ENCODE assay signal across 11 cellular contexts in genomic region chr9:98992885-98993569, GRCh38. TPM values are rescaled to one million over a fixed set of nuclear protein-coding genes. Genes with fewer than 3 reads are reported as not detected.
DNase-seq lines count a peak whose midpoint lies in the region; ATAC-seq and TF ChIP-seq lines count a peak whose summit lies in the region.
"Had no signal": no experiment of that assay in that cellular context is flagged by ENCODE, and none has a peak within 500 bp of the region (broad histone marks: within the 10 kb centered on the region; RNA-seq: fewer than 3 reads in every experiment).

No MANE protein-coding gene starts in this region.

- no peak overlapping the region for H3K27ac Mint-ChIP-seq in T-helper 2 cell treated with Interferon-gamma antibody and Interleukin-4, amounts not matched to agents 5 μg/mL and 100 μg/mL, for 36 hours
- H3K27ac Mint-ChIP-seq: naive thymus-derived CD4-positive, alpha-beta T cell had no signal

- H3K4me3 ChIP-seq in fibroblast of mammary gland (ENCODE audit: control insufficient read depth, low read depth, low read length) = no peak overlapping the region
- H3K4me3 ChIP-seq in dorsolateral prefrontal cortex = no peak overlapping the region
- H3K4me3 ChIP-seq: transverse colon had no signal

- intact Hi-C loops in dorsolateral prefrontal cortex (cut with DNase I) = no loop called here

- H3K4me3 Mint-ChIP-seq in T-helper 2 cell treated with Interferon-gamma antibody and Interleukin-4, amounts not matched to agents 5 μg/mL and 100 μg/mL, for 36 hours = no peak overlapping the region
- H3K4me3 Mint-ChIP-seq: naive thymus-derived CD4-positive, alpha-beta T cell had no signal

- peak overlapping the region in 2 of 59 donors; percentile 6 to 37 for H3K27ac ChIP-seq in dorsolateral prefrontal cortex

- peak; percentile 14 for DNase-seq in CD1c-positive myeloid dendritic cell (ENCODE audit: extremely low spot score)
- peak; percentile 31 for DNase-seq in fibroblast of mammary gland (ENCODE audit: low read depth)
- no peak for DNase-seq in NCI-H526 (lab: John Stamatoyannopoulos, UW)
- no peak for DNase-seq in T-helper 2 cell treated with Interferon-gamma antibody and Interleukin-4, amounts not matched to agents 5 μg/mL and 100 μg/mL, for 36 hours (ENCODE audit: low spot score)
- no peak for DNase-seq in dorsolateral prefrontal cortex

- H3K9me3 Mint-ChIP-seq in T-helper 2 cell treated with Interferon-gamma antibody and Interleukin-4, amounts not matched to agents 5 μg/mL and 100 μg/mL, for 36 hours = no peaks in the 10 kb centered on the region

- peak; percentile 22 for ATAC-seq in GM19043 (IDR thresholded peaks at IDR 0.05; ENCODE audit: low read depth, unreplicated experiment)
- peak; percentile 31 for ATAC-seq in HG03045 (IDR thresholded peaks at IDR 0.05; ENCODE audit: unreplicated experiment)
- ATAC-seq in HG02938 (IDR thresholded peaks at IDR 0.05; ENCODE audit: unreplicated experiment) = no peak

- H3K27me3 ChIP-seq in dorsolateral prefrontal cortex = no peaks in the 10 kb centered on the region
- H3K27me3 ChIP-seq: transverse colon had no signal

- H3K36me3 Mint-ChIP-seq in T-helper 2 cell treated with Interferon-gamma antibody and Interleukin-4, amounts not matched to agents 5 μg/mL and 100 μg/mL, for 36 hours (ENCODE audit: low read depth) = no peaks in the 10 kb centered on the region
- H3K36me3 Mint-ChIP-seq: naive thymus-derived CD4-positive, alpha-beta T cell had no signal

- TF ChIP-seq CTCF in fibroblast of mammary gland (conservative IDR thresholded peaks at IDR 0.05; ENCODE audit: control insufficient read depth, insufficient read depth, low read depth, low read length) (no peak), dorsolateral prefrontal cortex (IDR thresholded peaks at IDR 0.05 in 54 of 56, conservative IDR thresholded peaks at IDR 0.05 in 2 of 56; ENCODE audit: low read depth in 1 of 56, partially characterized antibody in 56 of 56) (no peak)

- H3K27me3 Mint-ChIP-seq in T-helper 2 cell treated with Interferon-gamma antibody and Interleukin-4, amounts not matched to agents 5 μg/mL and 100 μg/mL, for 36 hours (ENCODE audit: low read depth) = peaks cover 16% of the 10 kb centered on the region

- peaks cover 4% of the 10 kb centered on the region for H3K4me1 Mint-ChIP-seq in T-helper 2 cell treated with Interferon-gamma antibody and Interleukin-4, amounts not matched to agents 5 μg/mL and 100 μg/mL, for 36 hours (ENCODE audit: low read depth)

RNA-seq across cellular contexts. Expression of gene COL15A1, which starts 49.3 kb away (rescaled TPM):
- 1 to 10 TPM in 83 of 120 experiments, under 1 TPM in 37; 0.33 to 5.0 (median 1.3) TPM for total RNA-seq in dorsolateral prefrontal cortex
- total RNA-seq: HT-29 had no signal

Comparison
In these comparisons a context has a peak if more than half of its experiments do, and no peak if none do; other contexts are left out.
1. DNase-seq: peak in CD1c-positive myeloid dendritic cell (single experiment) and fibroblast of mammary gland (single experiment); none in NCI-H526 (0 of 2), T-helper 2 cell treated with Interferon-gamma antibody and Interleukin-4, amounts not matched to agents 5 μg/mL and 100 μg/mL, for 36 hours (single experiment) and dorsolateral prefrontal cortex (0 of 10).